In genomic region chr22:39622881-39623367, GRCh38 we compare ENCODE assay signal across 8 cellular contexts. TPM values are rescaled to one million over a fixed set of nuclear protein-coding genes. Genes with fewer than 3 reads are reported as not detected.
DNase-seq lines count a peak whose midpoint lies in the region; ATAC-seq, FAIRE-seq and TF ChIP-seq lines count a peak whose summit lies in the region.

No MANE protein-coding gene starts in this region.

- WGBS in esophagus squamous epithelium, 2 donors = 34 to 36% methylated on average over 6 to 11 of the region's 17 CpGs
- 17 to 22% methylated on average over 17 of the region's 17 CpGs for WGBS in pancreas, 2 donors
- WGBS in aorta, 2 donors = 26 to 29% methylated on average over 16 to 17 of the region's 17 CpGs

- H3K4me1 Mint-ChIP-seq in CD8-positive, alpha-beta T cell (ENCODE audit: low read depth) = peaks cover 4% of the 10 kb centered on the region
- peaks cover 2% of the 10 kb centered on the region for H3K4me1 Mint-ChIP-seq in activated CD8-positive, alpha-beta memory T cell treated with anti-CD3 and anti-CD28 coated beads, Interleukin-2, amount 10 ng/mL, durations not matched to agents 7 days and 5 days

- H3K4me3 ChIP-seq in CD8-positive, alpha-beta T cell (ENCODE audit: low read depth, low read length) = no peak overlapping the region
- H3K4me3 ChIP-seq in LNCaP clone FGC (ENCODE audit: low read depth, low read length) (no peak overlapping the region), esophagus squamous epithelium (no peak overlapping the region), pancreas (no peak overlapping the region), aorta (ENCODE audit: low read length in 2 of 2) (no peak overlapping the region)

- peak; percentile 39 to 84 (median 66) for DNase-seq in CD8-positive, alpha-beta T cell
- DNase-seq in LNCaP clone FGC (ENCODE audit: low read depth) (no peak), esophagus squamous epithelium (lab: John Stamatoyannopoulos, UW) (no peak), pancreas (peak; percentile 38 to 87 (median 50)), aorta (peak; percentile 57 to 82)
- peak; percentile 82 for DNase-seq in activated CD8-positive, alpha-beta memory T cell treated with anti-CD3 and anti-CD28 coated beads, Interleukin-2, amount 10 ng/mL, durations not matched to agents 7 days and 5 days

- CTCF ChIA-PET in CD8-positive, alpha-beta T cell (lab: Charles Lee) = interaction anchor here (0.9 to 3.6 kb wide), 5 partner anchors 9 to 417 kb away, joined by 3 to 21 read pairs (median 4); no protein-coding TSS in a partner anchor
- CTCF ChIA-PET in activated CD8-positive, alpha-beta memory T cell treated with anti-CD3 and anti-CD28 coated beads, Interleukin-2, amount 10 ng/mL, durations not matched to agents 7 days and 5 days (lab: Charles Lee) = interaction anchor here (0.7 to 2.1 kb wide), 3 partner anchors 294 to 402 kb away, joined by 3 to 7 read pairs (median 3); no protein-coding TSS in a partner anchor

- POLR2A ChIA-PET in CD8-positive, alpha-beta T cell (lab: Charles Lee) = no interaction called here

- H3K4me3 Mint-ChIP-seq in CD8-positive, alpha-beta T cell = no peak overlapping the region
- no peak overlapping the region for H3K4me3 Mint-ChIP-seq in activated CD8-positive, alpha-beta memory T cell treated with anti-CD3 and anti-CD28 coated beads, Interleukin-2, amount 10 ng/mL, durations not matched to agents 7 days and 5 days

- H3K27me3 Mint-ChIP-seq in CD8-positive, alpha-beta T cell (ENCODE audit: low read depth) = peaks cover 20% of the 10 kb centered on the region
- peaks cover 19% of the 10 kb centered on the region for H3K27me3 Mint-ChIP-seq in activated CD8-positive, alpha-beta memory T cell treated with anti-CD3 and anti-CD28 coated beads, Interleukin-2, amount 10 ng/mL, durations not matched to agents 7 days and 5 days

- no peaks in the 10 kb centered on the region for H3K36me3 Mint-ChIP-seq in CD8-positive, alpha-beta T cell
- no peaks in the 10 kb centered on the region for H3K36me3 Mint-ChIP-seq in activated CD8-positive, alpha-beta memory T cell treated with anti-CD3 and anti-CD28 coated beads, Interleukin-2, amount 10 ng/mL, durations not matched to agents 7 days and 5 days

- peak; percentile 43 for TF ChIP-seq CTCF in CD8-positive, alpha-beta T cell (IDR thresholded peaks at IDR 0.05)
- peak; percentile 66 for TF ChIP-seq CTCF in LNCaP clone FGC (IDR thresholded peaks at IDR 0.05; ENCODE audit: control insufficient read depth, extremely low read depth, insufficient read depth)
- peak; percentile 26 to 52 (median 46) for TF ChIP-seq CTCF in esophagus squamous epithelium (IDR thresholded peaks at IDR 0.05)
- TF ChIP-seq CTCF in pancreas (IDR thresholded peaks at IDR 0.05) = peak; percentile 22 to 40 (median 23)

- no peak overlapping the region for H3K27ac ChIP-seq in CD8-positive, alpha-beta T cell (ENCODE audit: low read depth, low read length)
- no peak overlapping the region for H3K27ac ChIP-seq in esophagus squamous epithelium
- H3K27ac ChIP-seq in pancreas = no peak overlapping the region
- H3K27ac ChIP-seq in aorta (ENCODE audit: low read depth in 1 of 2, low read length in 2 of 2) = no peak overlapping the region

- H3K4me1 ChIP-seq in CD8-positive, alpha-beta T cell (ENCODE audit: insufficient read depth, low read length) = peaks cover 1% of the 10 kb centered on the region
- H3K4me1 ChIP-seq in esophagus squamous epithelium (no peaks in the 10 kb centered on the region), pancreas (no peaks in the 10 kb centered on the region), aorta (ENCODE audit: control insufficient read depth in 1 of 2, insufficient read depth in 2 of 2, low read length in 2 of 2) (no peaks in the 10 kb centered on the region)

- intact Hi-C loops in CD8-positive, alpha-beta T cell (cut with DNase I, micrococcal nuclease) = loop anchor here (1.0 to 5.0 kb wide), 2 partner anchors 317 to 404 kb away; no protein-coding TSS in a partner anchor
- intact Hi-C loops in esophagus squamous epithelium (cut with DNase I) (no loop called here), pancreas (cut with DNase I) (no loop called here), aorta (cut with DNase I) (no loop called here)

- TF ChIP-seq POLR2A in esophagus squamous epithelium (IDR thresholded peaks at IDR 0.05) = no peak

- no peaks in the 10 kb centered on the region for H3K9me3 Mint-ChIP-seq in CD8-positive, alpha-beta T cell
- H3K9me3 Mint-ChIP-seq in activated CD8-positive, alpha-beta memory T cell treated with anti-CD3 and anti-CD28 coated beads, Interleukin-2, amount 10 ng/mL, durations not matched to agents 7 days and 5 days (ENCODE audit: low read depth) = peaks cover 2% of the 10 kb centered on the region

- FAIRE-seq in pancreas (lab: Jason Lieb, UNC) = no peak

- H3K27ac Mint-ChIP-seq in CD8-positive, alpha-beta T cell = no peak overlapping the region
- H3K27ac Mint-ChIP-seq in activated CD8-positive, alpha-beta memory T cell treated with anti-CD3 and anti-CD28 coated beads, Interleukin-2, amount 10 ng/mL, durations not matched to agents 7 days and 5 days = no peak overlapping the region

- peak; percentile 72 for ATAC-seq in CD8-positive, alpha-beta T cell
- peak; percentile 82 for ATAC-seq in activated CD8-positive, alpha-beta memory T cell treated with anti-CD3 and anti-CD28 coated beads, Interleukin-2, amount 10 ng/mL, durations not matched to agents 7 days and 5 days
- ATAC-seq in pancreas (peak in 3 of 4 donors; percentile 72 to 91 (median 76)), aorta (ENCODE audit: low FRiP score) (no peak), HG03457 (IDR thresholded peaks at IDR 0.05; ENCODE audit: unreplicated experiment) (no peak), GM19463 (IDR thresholded peaks at IDR 0.05; ENCODE audit: unreplicated experiment) (no peak)

- H3K36me3 ChIP-seq in CD8-positive, alpha-beta T cell (ENCODE audit: insufficient read depth, low read length) = no peaks in the 10 kb centered on the region
- H3K36me3 ChIP-seq in esophagus squamous epithelium (no peaks in the 10 kb centered on the region), pancreas (no peaks in the 10 kb centered on the region), aorta (ENCODE audit: control insufficient read depth in 1 of 2, insufficient read depth in 2 of 2, low read length in 1 of 2) (no peaks in the 10 kb centered on the region)

- H3K9me3 ChIP-seq in CD8-positive, alpha-beta T cell (ENCODE audit: low read length) = no peaks in the 10 kb centered on the region
- H3K9me3 ChIP-seq in esophagus squamous epithelium = no peaks in the 10 kb centered on the region
- H3K9me3 ChIP-seq in pancreas = no peaks in the 10 kb centered on the region
- no peaks in the 10 kb centered on the region for H3K9me3 ChIP-seq in aorta (ENCODE audit: control insufficient read depth, low read length)

- no peaks in the 10 kb centered on the region for H3K27me3 ChIP-seq in CD8-positive, alpha-beta T cell (ENCODE audit: insufficient read depth, low read length)
- H3K27me3 ChIP-seq in esophagus squamous epithelium = peaks cover 0 to 97% (median 0%) of the 10 kb centered on the region in 4 donors
- H3K27me3 ChIP-seq in pancreas = no peaks in the 10 kb centered on the region
- H3K27me3 ChIP-seq in aorta (ENCODE audit: control insufficient read depth in 1 of 2, insufficient read depth in 2 of 2, low read length in 1 of 2) = no peaks in the 10 kb centered on the region

RNA-seq across cellular contexts. Expression of gene CACNA1I, which starts 52.4 kb away (rescaled TPM):
- total RNA-seq in CD8-positive, alpha-beta T cell = 1 to 10 TPM; 5.5 to 5.9 TPM
- total RNA-seq in activated CD8-positive, alpha-beta memory T cell treated with anti-CD3 and anti-CD28 coated beads, Interleukin-2, amount 10 ng/mL, durations not matched to agents 7 days and 5 days = 1 to 10 TPM in 1 of 2 experiments, under 1 TPM in 1; 0.30 to 1.8 TPM
- total RNA-seq in esophagus squamous epithelium = under 1 TPM; 0.12 to 0.38 (median 0.20) TPM
- total RNA-seq in pancreas = under 1 TPM; 0.04 to 0.09 (median 0.06) TPM
- polyA plus RNA-seq in pancreas = under 1 TPM; 0.15 to 0.21 TPM
- total RNA-seq in aorta = under 1 TPM; 0.16 to 0.33 TPM
- polyA plus RNA-seq in aorta = not detected

Comparison
In these comparisons a context has a peak if more than half of its experiments do, and no peak if none do; other contexts are left out.
1. ATAC-seq: peak in CD8-positive, alpha-beta T cell (single experiment), activated CD8-positive, alpha-beta memory T cell treated with anti-CD3 and anti-CD28 coated beads, Interleukin-2, amount 10 ng/mL, durations not matched to agents 7 days and 5 days (single experiment) and pancreas (3 of 4); none in aorta (single experiment), HG03457 (single experiment) and GM19463 (single experiment).
2. DNase-seq: peak in CD8-positive, alpha-beta T cell (7 of 7), activated CD8-positive, alpha-beta memory T cell treated with anti-CD3 and anti-CD28 coated beads, Interleukin-2, amount 10 ng/mL, durations not matched to agents 7 days and 5 days (single experiment), pancreas (6 of 6) and aorta (2 of 2); none in LNCaP clone FGC (single experiment) and esophagus squamous epithelium (single experiment).
3. intact Hi-C loops: an anchor here in CD8-positive, alpha-beta T cell (1.0 to 5.0 kb wide); none called in esophagus squamous epithelium, pancreas and aorta.
4. Peak in every context shown above with its lines, with median percentiles within 50 percentile points of each other: CTCF ChIP-seq.